10 cellular contexts compared by ENCODE assay signal in genomic region chr15:82850242-82850591, GRCh38. TPM values are rescaled to one million over a fixed set of nuclear protein-coding genes. Genes with fewer than 3 reads are reported as not detected.
A peak's percentile ranks its signal among the peaks of the same experiment; 100 is the strongest.
DNase-seq lines count a peak whose midpoint lies in the region; ATAC-seq, FAIRE-seq and TF ChIP-seq lines count a peak whose summit lies in the region.
"Had no signal": no experiment of that assay in that cellular context is flagged by ENCODE, and none has a peak within 500 bp of the region (broad histone marks: within the 10 kb centered on the region; RNA-seq: fewer than 3 reads in every experiment).

No MANE protein-coding gene starts in this region.

- peaks cover 7% of the 10 kb centered on the region for H3K4me1 ChIP-seq in GM23338 (ENCODE audit: insufficient read depth)
- H3K4me1 ChIP-seq: SJSA1 had no signal

- intact Hi-C loops in sciatic nerve (cut with DNase I): no loop called here

- H3K36me3 Mint-ChIP-seq in GM23338 (ENCODE audit: low read depth) (no peaks in the 10 kb centered on the region), glutamatergic neuron (ENCODE audit: unreplicated experiment) (no peaks in the 10 kb centered on the region)

- peaks cover 15% of the 10 kb centered on the region for H3K4me1 Mint-ChIP-seq in GM23338
- H3K4me1 Mint-ChIP-seq in glutamatergic neuron (ENCODE audit: low read depth, unreplicated experiment): peaks cover 25% of the 10 kb centered on the region

- FAIRE-seq in GM19239 (lab: Jason Lieb, UNC): no peak

- no peaks in the 10 kb centered on the region for H3F3A ChIP-seq in GM23338 (replicated peaks; ENCODE audit: low read depth)

- H3K36me3 ChIP-seq in GM23338 (ENCODE audit: insufficient read depth): no peaks in the 10 kb centered on the region
- H3K36me3 ChIP-seq: SJSA1 had no signal

- no peaks in the 10 kb centered on the region for H3K9me2 ChIP-seq in GM23338 (ENCODE audit: insufficient read depth)

- DNase-seq in GM23338 (ENCODE audit: low spot score): peak; percentile 21
- no peak for DNase-seq in RWPE1 (ENCODE audit: low spot score)
- DNase-seq in glutamatergic neuron: peak; percentile 74
- no peak for DNase-seq in sciatic nerve (ENCODE audit: low spot score)
- no peak for DNase-seq in amniotic stem cell (lab: John Stamatoyannopoulos, UW)
- DNase-seq in activated effector memory CD4-positive, alpha-beta T cell treated with Interleukin-2 at 50 U/mL for 16 hours: no peak
- no peak for DNase-seq in GM19239 (ENCODE audit: insufficient read length, low spot score)

- CTCF ChIA-PET in RWPE1 (lab: Yijun Ruan, JAX): interaction anchor here (0.6 to 1.9 kb wide), 8 partner anchors 18 to 161 kb away, joined by 3 to 17 read pairs (median 6); partner anchors contain the start of genes C15orf40 and RAMAC

- peaks cover 19% of the 10 kb centered on the region for H3K27me3 Mint-ChIP-seq in GM23338 (ENCODE audit: insufficient read depth, low read depth, poor library complexity)
- peaks cover 10% of the 10 kb centered on the region for H3K27me3 Mint-ChIP-seq in glutamatergic neuron (ENCODE audit: unreplicated experiment)

- H4K20me1 ChIP-seq in GM23338 (replicated peaks; ENCODE audit: insufficient read depth): no peaks in the 10 kb centered on the region

- no peaks in the 10 kb centered on the region for H3K27me3 ChIP-seq in GM23338 (ENCODE audit: insufficient read depth)
- H3K27me3 ChIP-seq: SJSA1 had no signal

- H3K4me2 ChIP-seq in GM23338: peak overlapping the region; percentile 55; the same call in 1 of the 2 replicates

- POLR2A ChIA-PET in RWPE1 (lab: Yijun Ruan, JAX; ENCODE audit: low non-redundant PET): no interaction called here

- no peaks in the 10 kb centered on the region for H3K9me3 Mint-ChIP-seq in GM23338
- H3K9me3 Mint-ChIP-seq in glutamatergic neuron (ENCODE audit: unreplicated experiment): peaks cover 15% of the 10 kb centered on the region

- peak overlapping the region; percentile 56 for H3K27ac Mint-ChIP-seq in GM23338
- H3K27ac Mint-ChIP-seq in glutamatergic neuron (ENCODE audit: unreplicated experiment): peak overlapping the region; percentile 99

- ATAC-seq in GM23338: peak; percentile 46
- peak; percentile 28 for ATAC-seq in sciatic nerve
- ATAC-seq in GM18867 (IDR thresholded peaks at IDR 0.05; ENCODE audit: unreplicated experiment): no peak

- H3K27ac ChIP-seq in GM23338 (ENCODE audit: low read depth) (no peak overlapping the region), RWPE1 (peak overlapping the region; percentile 18)
- H3K27ac ChIP-seq: SJSA1 had no signal

- H2AFZ ChIP-seq in GM23338: peak overlapping the region; percentile 92

- no peaks in the 10 kb centered on the region for H3K79me2 ChIP-seq in GM23338 (replicated peaks; ENCODE audit: insufficient read depth)

- no peak overlapping the region for H3K4me3 ChIP-seq in GM23338
- H3K4me3 ChIP-seq: lung, SJSA1 had no signal

- TF ChIP-seq CTCF in GM23338 (conservative IDR thresholded peaks at IDR 0.05; ENCODE audit: low read depth in 2 of 2) (no peak), RWPE1 (conservative IDR thresholded peaks at IDR 0.05; ENCODE audit: low read depth) (no peak), glutamatergic neuron (IDR thresholded peaks at IDR 0.05; ENCODE audit: partially characterized antibody, unreplicated experiment) (no peak)

- peak overlapping the region; percentile 37; the same call in 1 of the 3 replicates for H3K4me3 Mint-ChIP-seq in GM23338
- H3K4me3 Mint-ChIP-seq in glutamatergic neuron (ENCODE audit: unreplicated experiment): peak overlapping the region; percentile 68

TF ChIP-seq in GM23338, 12 proteins besides CTCF, POLR2A, EP300 and RAD21 (continues in another document):
- TF ChIP-seq, protein P1, sequence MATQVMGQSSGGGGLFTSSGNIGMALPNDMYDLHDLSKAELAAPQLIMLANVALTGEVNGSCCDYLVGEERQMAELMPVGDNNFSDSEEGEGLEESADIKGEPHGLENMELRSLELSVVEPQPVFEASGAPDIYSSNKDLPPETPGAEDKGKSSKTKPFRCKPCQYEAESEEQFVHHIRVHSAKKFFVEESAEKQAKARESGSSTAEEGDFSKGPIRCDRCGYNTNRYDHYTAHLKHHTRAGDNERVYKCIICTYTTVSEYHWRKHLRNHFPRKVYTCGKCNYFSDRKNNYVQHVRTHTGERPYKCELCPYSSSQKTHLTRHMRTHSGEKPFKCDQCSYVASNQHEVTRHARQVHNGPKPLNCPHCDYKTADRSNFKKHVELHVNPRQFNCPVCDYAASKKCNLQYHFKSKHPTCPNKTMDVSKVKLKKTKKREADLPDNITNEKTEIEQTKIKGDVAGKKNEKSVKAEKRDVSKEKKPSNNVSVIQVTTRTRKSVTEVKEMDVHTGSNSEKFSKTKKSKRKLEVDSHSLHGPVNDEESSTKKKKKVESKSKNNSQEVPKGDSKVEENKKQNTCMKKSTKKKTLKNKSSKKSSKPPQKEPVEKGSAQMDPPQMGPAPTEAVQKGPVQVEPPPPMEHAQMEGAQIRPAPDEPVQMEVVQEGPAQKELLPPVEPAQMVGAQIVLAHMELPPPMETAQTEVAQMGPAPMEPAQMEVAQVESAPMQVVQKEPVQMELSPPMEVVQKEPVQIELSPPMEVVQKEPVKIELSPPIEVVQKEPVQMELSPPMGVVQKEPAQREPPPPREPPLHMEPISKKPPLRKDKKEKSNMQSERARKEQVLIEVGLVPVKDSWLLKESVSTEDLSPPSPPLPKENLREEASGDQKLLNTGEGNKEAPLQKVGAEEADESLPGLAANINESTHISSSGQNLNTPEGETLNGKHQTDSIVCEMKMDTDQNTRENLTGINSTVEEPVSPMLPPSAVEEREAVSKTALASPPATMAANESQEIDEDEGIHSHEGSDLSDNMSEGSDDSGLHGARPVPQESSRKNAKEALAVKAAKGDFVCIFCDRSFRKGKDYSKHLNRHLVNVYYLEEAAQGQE (IDR thresholded peaks at IDR 0.05; ENCODE audit: unreplicated experiment): no peak
- TF ChIP-seq JUNB (IDR thresholded peaks at IDR 0.05; ENCODE audit: unreplicated experiment) (no peak), NANOG (IDR thresholded peaks at IDR 0.05; ENCODE audit: borderline replicate concordance) (no peak), ZNF114 (CRISPR knock-in tag; IDR thresholded peaks at IDR 0.05) (no peak), POLR2AphosphoS5 (IDR thresholded peaks at IDR 0.05; ENCODE audit: low read depth) (no peak), ZNF331 (CRISPR knock-in tag; IDR thresholded peaks at IDR 0.05; ENCODE audit: low read depth) (no peak), CREB1 (CRISPR knock-in tag; IDR thresholded peaks at IDR 0.05; ENCODE audit: low read depth) (no peak)
- TF ChIP-seq, protein P2, sequence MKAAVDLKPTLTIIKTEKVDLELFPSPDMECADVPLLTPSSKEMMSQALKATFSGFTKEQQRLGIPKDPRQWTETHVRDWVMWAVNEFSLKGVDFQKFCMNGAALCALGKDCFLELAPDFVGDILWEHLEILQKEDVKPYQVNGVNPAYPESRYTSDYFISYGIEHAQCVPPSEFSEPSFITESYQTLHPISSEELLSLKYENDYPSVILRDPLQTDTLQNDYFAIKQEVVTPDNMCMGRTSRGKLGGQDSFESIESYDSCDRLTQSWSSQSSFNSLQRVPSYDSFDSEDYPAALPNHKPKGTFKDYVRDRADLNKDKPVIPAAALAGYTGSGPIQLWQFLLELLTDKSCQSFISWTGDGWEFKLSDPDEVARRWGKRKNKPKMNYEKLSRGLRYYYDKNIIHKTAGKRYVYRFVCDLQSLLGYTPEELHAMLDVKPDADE (IDR thresholded peaks at IDR 0.05): no peak

RNA-seq across cellular contexts. Expression of gene WHAMM, which starts 40.8 kb away (rescaled TPM):
- total RNA-seq in GM23338 (2014; rRNA removed; shearing (Covaris generic)): 2.2 and 8.3 TPM in 2 replicates
- polyA plus RNA-seq in GM23338 (2016; fragmentation: Nextera tagmentation; extraction: Ambion mirVana): 4.1 and 4.2 TPM in 2 replicates
- 4.2 TPM for total RNA-seq in glutamatergic neuron (ENCODE audit: unreplicated experiment)
- total RNA-seq in sciatic nerve: 14.2 TPM

RNA-seq across cellular contexts. Expression of gene FSD2, which starts 44.3 kb away (rescaled TPM):
- 0.08 TPM in 1 of 2 replicates, not detected in the other for total RNA-seq in GM23338 (2014; rRNA removed; shearing (Covaris generic))
- polyA plus RNA-seq in GM23338 (2016; fragmentation: Nextera tagmentation; extraction: Ambion mirVana): 0.18 and 0.37 TPM in 2 replicates
- total RNA-seq in glutamatergic neuron (ENCODE audit: unreplicated experiment) (not detected), sciatic nerve (not detected)
- total RNA-seq: SJSA1 had no signal

Comparison
In these comparisons a context has a peak if more than half of its experiments do, and no peak if none do; other contexts are left out.
1. DNase-seq: peak in GM23338 (single experiment) and glutamatergic neuron (single experiment); none in RWPE1 (single experiment), sciatic nerve (single experiment), amniotic stem cell (single experiment), activated effector memory CD4-positive, alpha-beta T cell treated with Interleukin-2 at 50 U/mL for 16 hours (single experiment) and GM19239 (single experiment).